ENCODE assay signal across 8 cellular contexts in genomic region chr11:47176328-47177228, GRCh38. TPM values are rescaled to one million over a fixed set of nuclear protein-coding genes. Genes with fewer than 3 reads are reported as not detected.
DNase-seq lines count a peak whose midpoint lies in the region; ATAC-seq and TF ChIP-seq lines count a peak whose summit lies in the region.

Gene ARFGAP2, minus strand, starts transcription at chr11:47176879. Its CDS starts 26 bp downstream, at chr11:47176853.

- CTCF ChIA-PET in mammary epithelial cell (lab: Charles Lee; ENCODE audit: low non-redundant PET): no interaction called here

- H3K4me2 ChIP-seq in mammary epithelial cell (ENCODE audit: insufficient read depth, low read depth, low read length): peak within 1 kb of the TSS; percentile 94
- peak within 1 kb of the TSS; percentile 89 for H3K4me2 ChIP-seq in smooth muscle cell

- TF ChIP-seq CTCF in WI38 (IDR thresholded peaks at IDR 0.05; ENCODE audit: low read depth, low read length) (no peak), mammary epithelial cell (conservative IDR thresholded peaks at IDR 0.05 in 1 of 2, IDR thresholded peaks at IDR 0.05 in 1 of 2; ENCODE audit: extremely low read depth in 1 of 2, insufficient read depth in 1 of 2, low read depth in 1 of 2, low read length in 2 of 2) (no peak), smooth muscle cell (IDR thresholded peaks at IDR 0.05; ENCODE audit: borderline replicate concordance, insufficient read depth, poor library complexity, severe bottlenecking) (no peak)

- H3K79me2 ChIP-seq in mammary epithelial cell (ENCODE audit: insufficient read depth, low read length) (peaks cover 58% of the 10 kb centered on the region), smooth muscle cell (ENCODE audit: low read depth) (peaks cover 45% of the 10 kb centered on the region)

- H3K4me3 ChIP-seq in WI38 (ENCODE audit: low read depth, low read length) (peak within 1 kb of the TSS; percentile 73), mammary epithelial cell (replicated peaks in 1 of 3; ENCODE audit: insufficient read depth in 1 of 3, low read depth in 2 of 3, low read length in 3 of 3) (peak within 1 kb of the TSS; percentile 77 to 89 (median 87)), smooth muscle cell (peak within 1 kb of the TSS; percentile 92)

- H3K4me1 ChIP-seq in mammary epithelial cell (ENCODE audit: insufficient read depth, low read length) (peaks cover 18% of the 10 kb centered on the region), smooth muscle cell (ENCODE audit: low read depth) (peaks cover 6% of the 10 kb centered on the region)

- H3F3A ChIP-seq in smooth muscle cell (ENCODE audit: low read depth): peaks cover 6% of the 10 kb centered on the region

- H3K9ac ChIP-seq in mammary epithelial cell (ENCODE audit: insufficient read depth, low read length): peak within 1 kb of the TSS; percentile 90
- H3K9ac ChIP-seq in smooth muscle cell (ENCODE audit: low read depth): peak within 1 kb of the TSS; percentile 100

- ATAC-seq in GM18909 (IDR thresholded peaks at IDR 0.05; ENCODE audit: poor library complexity, unreplicated experiment) (peak; percentile 88), HG03159 (IDR thresholded peaks at IDR 0.05; ENCODE audit: unreplicated experiment) (peak; percentile 88)

- H3K9me3 ChIP-seq in mammary epithelial cell (replicated peaks; ENCODE audit: insufficient read depth, low read length) (no peaks in the 10 kb centered on the region), smooth muscle cell (replicated peaks; ENCODE audit: low read depth) (no peaks in the 10 kb centered on the region)

- WGBS in mammary epithelial cell (ENCODE audit: low coverage, missing lambda C conversion rate): 3% methylated on average over 28 of the region's 89 CpGs
- under 1% methylated on average over 65 of the region's 89 CpGs for WGBS in smooth muscle cell (ENCODE audit: low lambda C conversion rate)

- H2AFZ ChIP-seq in mammary epithelial cell (ENCODE audit: low read depth, low read length) (peak within 1 kb of the TSS; percentile 91), smooth muscle cell (ENCODE audit: low read depth) (peak within 1 kb of the TSS; percentile 68)

- TSS peak; percentile 50 for BruUV-seq in mammary epithelial cell (replicated peaks; lab: Mats Ljungman, UMichigan)

- H3K27ac ChIP-seq in mammary epithelial cell (ENCODE audit: insufficient read depth, low read depth, low read length): peak within 1 kb of the TSS; percentile 84
- H3K27ac ChIP-seq in smooth muscle cell (ENCODE audit: low read depth): peak within 1 kb of the TSS; percentile 96

- intact Hi-C loops in mammary epithelial cell (cut with micrococcal nuclease): loop anchor here (1.0 to 10.0 kb wide), 7 partner anchors 9 to 278 kb away; partner anchors contain the start of genes ACP2 and SLC39A13

- peaks cover 14% of the 10 kb centered on the region for H3K36me3 ChIP-seq in mammary epithelial cell (ENCODE audit: insufficient read depth, low read length)
- H3K36me3 ChIP-seq in smooth muscle cell (ENCODE audit: low read depth): no peaks in the 10 kb centered on the region

- in situ Hi-C loops in mammary epithelial cell (cut with MboI; ENCODE audit: low sequenced_read_pairs in 2 of 2): loop anchor here in 1 of 2 donors (10.0 kb wide), 1 partner anchor 178 kb away; the partner anchor contains the start of gene MYBPC3

- H4K20me1 ChIP-seq in mammary epithelial cell (ENCODE audit: insufficient read depth, low read length) (no peaks in the 10 kb centered on the region), smooth muscle cell (ENCODE audit: low read depth) (peaks cover 23% of the 10 kb centered on the region)

- no peaks in the 10 kb centered on the region for H3K27me3 ChIP-seq in mammary epithelial cell (ENCODE audit: insufficient read depth, low read length)
- no peaks in the 10 kb centered on the region for H3K27me3 ChIP-seq in smooth muscle cell (ENCODE audit: low read depth)

- dilution Hi-C loops in mammary epithelial cell (cut with HindIII; ENCODE audit: low sequenced_read_pairs): no loop called here

- DNase-seq in AG08396 (ENCODE audit: low spot score) (peak; percentile 100), NCI-H2227 (lab: John Stamatoyannopoulos, UW; ENCODE audit: unreplicated experiment) (peak; percentile 97), mammary epithelial cell (peak; percentile 96), iPS-NIHi7 (ENCODE audit: extremely low spot score) (peak; percentile 100), smooth muscle cell (lab: John Stamatoyannopoulos, UW; ENCODE audit: unreplicated experiment) (peak; percentile 84)

RNA-seq across cellular contexts. Expression of gene ARFGAP2, which starts in this region (rescaled TPM):
- 100 to 1,000 TPM in 1 of 2 donors, 10 to 100 TPM in 1; 83.0 to 120 TPM for total RNA-seq in mammary epithelial cell
- polyA plus RNA-seq in mammary epithelial cell: 87.5 TPM
- polyA minus RNA-seq in mammary epithelial cell: 107 TPM
- 71.9 and 76.5 TPM in 2 replicates for total RNA-seq in smooth muscle cell
- 58.6 and 70.1 TPM in 2 replicates for polyA plus RNA-seq in smooth muscle cell

Comparison
In these comparisons a context has a peak if more than half of its experiments do, and no peak if none do; other contexts are left out.
1. Peak in every context shown above with its lines: DNase-seq, ATAC-seq, H3K4me3 ChIP-seq and H3K27ac ChIP-seq.